ENCODE assay signal across 11 cellular contexts in genomic region chr16:60203525-60204124, GRCh38.
A peak's percentile ranks its signal among the peaks of the same experiment; 100 is the strongest.
DNase-seq lines count a peak whose midpoint lies in the region; ATAC-seq and TF ChIP-seq lines count a peak whose summit lies in the region.
"Had no signal": no experiment of that assay in that cellular context is flagged by ENCODE, and none has a peak within 500 bp of the region (broad histone marks: within the 10 kb centered on the region; RNA-seq: fewer than 3 reads in every experiment).

No MANE protein-coding gene starts in this region.

- no peak for ATAC-seq in HG02973 (IDR thresholded peaks at IDR 0.05; ENCODE audit: unreplicated experiment)

- peak; percentile 61 for TF ChIP-seq CTCF in epithelial cell of esophagus (IDR thresholded peaks at IDR 0.05; ENCODE audit: insufficient read depth, low read depth, low read length, missing control alignments)

- no peak overlapping the region for H3K4me3 ChIP-seq in epithelial cell of esophagus (ENCODE audit: low read length)
- H3K4me3 ChIP-seq: BLaER1, ovary had no signal

- DNase-seq in NCI-H2171 treated with DMSO at 0.1 percent for 48 hours (lab: John Stamatoyannopoulos, UW) (peak; percentile 3), NCI-H2171 (lab: John Stamatoyannopoulos, UW) (no peak), NAMALWA (ENCODE audit: low spot score) (peak; percentile 6), epithelial cell of esophagus (ENCODE audit: low read depth) (peak; percentile 30), pons (ENCODE audit: low spot score) (peak; percentile 31), NCI-H1930 (lab: John Stamatoyannopoulos, UW) (no peak), D341Med (ENCODE audit: low spot score) (no peak)
- DNase-seq: NCI-H524 treated with DMSO at 0.1 percent for 48 hours, ovary had no signal

Comparison
In these comparisons a context has a peak if more than half of its experiments do, and no peak if none do; other contexts are left out.
1. DNase-seq: peak in NCI-H2171 treated with DMSO at 0.1 percent for 48 hours (single experiment), NAMALWA (single experiment), epithelial cell of esophagus (single experiment) and pons (single experiment); none in NCI-H2171 (single experiment), NCI-H1930 (0 of 2) and D341Med (single experiment).